In the genomic region with DNA sequence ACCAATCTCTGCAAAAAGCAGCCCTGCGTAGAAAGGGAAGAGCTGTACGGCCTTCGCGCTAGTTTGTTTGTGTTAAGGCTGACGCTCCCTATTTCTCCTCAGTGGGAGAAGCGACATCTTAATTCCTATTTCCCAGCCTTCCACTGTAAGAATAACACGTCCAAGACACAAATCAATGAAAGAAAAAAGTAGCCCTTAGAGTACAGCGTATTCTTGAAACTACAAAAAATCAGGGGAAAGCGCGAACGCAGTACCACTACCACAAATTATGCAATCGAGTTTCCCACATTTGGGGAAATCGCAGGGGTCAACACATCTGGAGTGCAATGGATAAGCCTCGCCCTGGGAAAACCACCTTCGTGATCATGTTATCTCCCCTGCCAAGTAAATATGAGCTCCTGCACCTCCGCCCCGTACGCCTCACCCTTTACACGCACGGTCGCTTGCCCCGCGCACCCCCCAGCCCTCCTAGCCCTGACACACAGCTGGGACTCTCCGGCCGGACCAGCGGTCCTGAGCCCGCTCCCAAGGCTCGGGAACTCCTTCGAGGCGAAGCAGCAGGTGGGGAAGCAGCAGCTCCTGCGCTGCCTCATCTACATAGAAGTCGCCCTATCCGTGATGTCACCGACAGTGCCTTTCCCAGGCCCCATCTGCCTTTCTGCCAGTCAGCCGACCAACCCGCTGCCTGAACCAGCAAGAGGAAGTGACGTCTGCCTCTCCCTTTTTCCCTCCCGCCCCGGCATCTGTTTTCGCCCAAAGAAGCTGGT, we compare ENCODE assay signal across 8 cellular contexts.
DNase-seq lines count a peak whose midpoint lies in the region; ATAC-seq and TF ChIP-seq lines count a peak whose summit lies in the region.

No MANE protein-coding gene starts in this region.

- H2BK120ac ChIP-seq in mesendoderm (ENCODE audit: low read depth, low read length): no peak overlapping the region

- H3K4me1 ChIP-seq in ES-I3 (ENCODE audit: insufficient read depth, low read length): peaks cover 10% of the 10 kb centered on the region
- peaks cover 5% of the 10 kb centered on the region for H3K4me1 ChIP-seq in endodermal cell (ENCODE audit: control insufficient read depth, insufficient read depth, low read length)
- H3K4me1 ChIP-seq in mesendoderm (ENCODE audit: control insufficient read depth, low read depth, low read length): peaks cover 2% of the 10 kb centered on the region

- H3K27me3 ChIP-seq in endodermal cell (ENCODE audit: control insufficient read depth, insufficient read depth, low read length, poor library complexity, severe bottlenecking) (no peaks in the 10 kb centered on the region), mesendoderm (ENCODE audit: insufficient read depth, low read length, poor library complexity) (no peaks in the 10 kb centered on the region)

- H3K4ac ChIP-seq in mesendoderm (ENCODE audit: low read depth, low read length): no peak overlapping the region

- H3K9me3 ChIP-seq in ES-I3 (ENCODE audit: control insufficient read depth, insufficient read depth, low read length) (no peaks in the 10 kb centered on the region), endodermal cell (ENCODE audit: control insufficient read depth, low read length) (no peaks in the 10 kb centered on the region)

- peaks cover 6% of the 10 kb centered on the region for H3K27me3 Mint-ChIP-seq in endodermal cell (ENCODE audit: insufficient read depth)

- no peaks in the 10 kb centered on the region for H3K79me1 ChIP-seq in mesendoderm (ENCODE audit: low read length)

- H3K4me3 ChIP-seq in endodermal cell (ENCODE audit: low read length): no peak overlapping the region
- H3K4me3 ChIP-seq in mesendoderm (ENCODE audit: low read length): no peak overlapping the region

- peak overlapping the region; percentile 85 for H3K56ac ChIP-seq in mesendoderm (ENCODE audit: low read length)

- peak overlapping the region; percentile 9 for H3K18ac ChIP-seq in mesendoderm (ENCODE audit: low read length)

- H3K4me3 Mint-ChIP-seq in endodermal cell: peak overlapping the region; percentile 65

- no peak overlapping the region for H4K8ac ChIP-seq in mesendoderm (ENCODE audit: low read depth, low read length)

- peaks cover 2% of the 10 kb centered on the region for H3K9me3 Mint-ChIP-seq in endodermal cell

- H4K5ac ChIP-seq in mesendoderm (ENCODE audit: low read length): no peak overlapping the region

- peak overlapping the region; percentile 98 for H3K27ac Mint-ChIP-seq in endodermal cell

- H2AK5ac ChIP-seq in mesendoderm (ENCODE audit: low read length): no peak overlapping the region

- no peaks in the 10 kb centered on the region for H3K36me3 Mint-ChIP-seq in endodermal cell (ENCODE audit: low read depth)

- H3K79me2 ChIP-seq in mesendoderm (ENCODE audit: control insufficient read depth, insufficient read depth, low read length): no peaks in the 10 kb centered on the region

- H3K27ac ChIP-seq in endodermal cell (ENCODE audit: low read depth, low read length): no peak overlapping the region
- peak overlapping the region; percentile 74 for H3K27ac ChIP-seq in mesendoderm (ENCODE audit: low read depth, low read length)

- 48 to 75% methylated on average over 34 to 40 of the region's 40 CpGs for WGBS in endodermal cell (ENCODE audit: insufficient coverage in 1 of 2, insufficient read length in 1 of 2), 2 experiments
- no CpG with 5 or more reads among the region's 40 CpGs for WGBS in mesendoderm (ENCODE audit: extremely low coverage, insufficient coverage, low lambda C conversion rate)

- H2BK15ac ChIP-seq in mesendoderm (replicated peaks; ENCODE audit: low read depth): no peak overlapping the region

- H3K4me2 ChIP-seq in mesendoderm (ENCODE audit: low read length): peak overlapping the region; percentile 46

- no peaks in the 10 kb centered on the region for H3K36me3 ChIP-seq in ES-I3 (ENCODE audit: insufficient read depth, low read length)
- no peaks in the 10 kb centered on the region for H3K36me3 ChIP-seq in endodermal cell (ENCODE audit: control insufficient read depth, insufficient read depth, low read length)
- no peaks in the 10 kb centered on the region for H3K36me3 ChIP-seq in mesendoderm (ENCODE audit: control insufficient read depth, insufficient read depth, low read length)

- DNase-seq in NCI-H82 (lab: John Stamatoyannopoulos, UW) (peak; percentile 99), endodermal cell (peak; percentile 97), mesendoderm (peak; percentile 98), NCI-H146 treated with DMSO at 0.1 percent for 48 hours (lab: John Stamatoyannopoulos, UW; ENCODE audit: unreplicated experiment) (no peak)
- peak; percentile 82 for DNase-seq in activated CD8-positive, alpha-beta memory T cell treated with anti-CD3 and anti-CD28 coated beads, Interleukin-2, amount 50 U/mL, for 4 hours
- peak; percentile 78 for DNase-seq in stimulated activated CD8-positive, alpha-beta memory T cell treated with anti-CD3 and anti-CD28 coated beads, Interleukin-12 subunit alpha, Interleukin-12 subunit beta, amount 100 ng/mL, for 1 hour (ENCODE audit: low read depth)

- H3K23ac ChIP-seq in mesendoderm (ENCODE audit: low read length): no peak overlapping the region

- TF ChIP-seq CTCF in endodermal cell (conservative IDR thresholded peaks at IDR 0.05): no peak

- ATAC-seq in HG02610 (IDR thresholded peaks at IDR 0.05; ENCODE audit: unreplicated experiment): peak; percentile 78

- peak overlapping the region; percentile 92 for H2BK5ac ChIP-seq in mesendoderm (ENCODE audit: low read length)

- H3K9ac ChIP-seq in ES-I3 (ENCODE audit: low read depth, low read length) (peak overlapping the region; percentile 49), endodermal cell (ENCODE audit: extremely low read depth, low read length, poor library complexity, severe bottlenecking) (no peak overlapping the region), mesendoderm (ENCODE audit: low read length) (peak overlapping the region; percentile 63)

- peaks cover 34% of the 10 kb centered on the region for H3K4me1 Mint-ChIP-seq in endodermal cell
